ENCODE assay signal across 22 cellular contexts in the genomic region with DNA sequence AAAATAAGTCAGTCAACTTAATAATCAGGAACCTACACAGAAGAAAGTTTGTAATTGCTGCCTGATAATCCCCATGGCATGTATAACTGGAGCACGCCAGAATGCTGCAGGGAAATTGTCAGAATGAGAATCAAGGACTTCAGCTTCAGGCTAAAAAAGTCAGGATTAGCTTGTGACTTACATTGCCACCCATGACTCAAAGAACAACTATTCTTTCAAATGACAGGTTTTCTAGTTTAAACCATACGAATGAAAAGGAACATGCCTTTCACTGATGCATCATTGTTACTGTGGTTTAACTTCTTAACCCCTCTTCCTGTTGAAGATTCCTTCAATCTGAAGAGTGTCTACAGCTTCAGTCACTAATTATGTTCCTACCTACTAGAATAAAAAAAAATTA.
DNase-seq lines count a peak whose midpoint lies in the region; ATAC-seq and TF ChIP-seq lines count a peak whose summit lies in the region.
"Had no signal": no experiment of that assay in that cellular context is flagged by ENCODE, and none has a peak within 500 bp of the region (broad histone marks: within the 10 kb centered on the region; RNA-seq: fewer than 3 reads in every experiment).

No MANE protein-coding gene starts in this region.

- H3K36me3 ChIP-seq in adipocyte (ENCODE audit: control insufficient read depth, insufficient read depth, low read length, severe bottlenecking) (no peaks in the 10 kb centered on the region), hepatocyte (replicated peaks; ENCODE audit: insufficient read depth, low read depth) (no peaks in the 10 kb centered on the region), MG63 (no peaks in the 10 kb centered on the region), H7 (replicated peaks; ENCODE audit: control insufficient read depth, insufficient read depth, low read length) (no peaks in the 10 kb centered on the region)
- H3K36me3 ChIP-seq: lower lobe of right lung, right lobe of liver, upper lobe of left lung had no signal

- CTCF ChIA-PET in activated CD8-positive, alpha-beta T cell treated with anti-CD3 and anti-CD28 coated beads for 36 hours (lab: Charles Lee): no interaction called here

- H3K9me3 Mint-ChIP-seq in activated CD8-positive, alpha-beta T cell treated with anti-CD3 and anti-CD28 coated beads for 36 hours: no peaks in the 10 kb centered on the region
- H3K9me3 Mint-ChIP-seq: activated naive CD4-positive, alpha-beta T cell treated with anti-CD3 and anti-CD28 coated beads, Interleukin-2, amount 50 U/mL, for 24 hours; nephron progenitor cell; T-helper 1 cell treated with Interleukin-12 subunit alpha and Interleukin-12 subunit beta and Interleukin-4 antibody, amounts not matched to agents 30 μg/mL and 1 μg/mL, for 36 hours had no signal

- intact Hi-C loops in activated CD8-positive, alpha-beta T cell treated with anti-CD3 and anti-CD28 coated beads for 36 hours (cut with micrococcal nuclease): no loop called here

- H3K27me3 Mint-ChIP-seq in activated CD8-positive, alpha-beta T cell treated with anti-CD3 and anti-CD28 coated beads for 36 hours: no peaks in the 10 kb centered on the region
- H3K27me3 Mint-ChIP-seq: activated naive CD4-positive, alpha-beta T cell treated with anti-CD3 and anti-CD28 coated beads, Interleukin-2, amount 50 U/mL, for 24 hours had no signal

- POLR2A ChIA-PET in activated CD8-positive, alpha-beta T cell treated with anti-CD3 and anti-CD28 coated beads for 36 hours (lab: Charles Lee): no interaction called here

- 53% methylated on average over 2 of the region's 2 CpGs for WGBS in hepatocyte (ENCODE audit: low lambda C conversion rate, missing lambda C conversion rate)

- no peak overlapping the region for H3K9ac ChIP-seq in adipocyte (ENCODE audit: low read length)
- H3K9ac ChIP-seq: KMS-11 had no signal

- H3K27ac Mint-ChIP-seq in activated CD8-positive, alpha-beta T cell treated with anti-CD3 and anti-CD28 coated beads for 36 hours: no peak overlapping the region
- H3K27ac Mint-ChIP-seq: activated naive CD4-positive, alpha-beta T cell treated with anti-CD3 and anti-CD28 coated beads, Interleukin-2, amount 50 U/mL, for 24 hours; nephron progenitor cell; stimulated activated effector memory CD8-positive, alpha-beta T cell treated with anti-CD3 and anti-CD28 coated beads, Interleukin-12 subunit alpha, Interleukin-12 subunit beta, amount 100 ng/mL, for 72 hours; T-helper 1 cell treated with Interleukin-12 subunit alpha and Interleukin-12 subunit beta and Interleukin-4 antibody, amounts not matched to agents 30 μg/mL and 1 μg/mL, for 36 hours had no signal

- no peaks in the 10 kb centered on the region for H3K79me2 ChIP-seq in hepatocyte

- no peaks in the 10 kb centered on the region for H3K36me3 Mint-ChIP-seq in activated CD8-positive, alpha-beta T cell treated with anti-CD3 and anti-CD28 coated beads for 36 hours (ENCODE audit: low read depth)
- H3K36me3 Mint-ChIP-seq: activated naive CD4-positive, alpha-beta T cell treated with anti-CD3 and anti-CD28 coated beads, Interleukin-2, amount 50 U/mL, for 24 hours; stimulated activated effector memory CD8-positive, alpha-beta T cell treated with anti-CD3 and anti-CD28 coated beads, Interleukin-12 subunit alpha, Interleukin-12 subunit beta, amount 100 ng/mL, for 72 hours had no signal

- no peak overlapping the region for H3K4me3 Mint-ChIP-seq in activated CD8-positive, alpha-beta T cell treated with anti-CD3 and anti-CD28 coated beads for 36 hours
- H3K4me3 Mint-ChIP-seq: activated naive CD4-positive, alpha-beta T cell treated with anti-CD3 and anti-CD28 coated beads, Interleukin-2, amount 50 U/mL, for 24 hours; nephron progenitor cell; stimulated activated effector memory CD8-positive, alpha-beta T cell treated with anti-CD3 and anti-CD28 coated beads, Interleukin-12 subunit alpha, Interleukin-12 subunit beta, amount 100 ng/mL, for 72 hours; T-helper 1 cell treated with Interleukin-12 subunit alpha and Interleukin-12 subunit beta and Interleukin-4 antibody, amounts not matched to agents 30 μg/mL and 1 μg/mL, for 36 hours had no signal

- H2AFZ ChIP-seq in hepatocyte: no peak overlapping the region

- H3K4me1 ChIP-seq in adipocyte (ENCODE audit: control insufficient read depth, insufficient read depth, low read length) (no peaks in the 10 kb centered on the region), hepatocyte (ENCODE audit: insufficient read depth) (no peaks in the 10 kb centered on the region)
- H3K4me1 ChIP-seq: A549, lower lobe of right lung, right lobe of liver, upper lobe of left lung had no signal

- no peaks in the 10 kb centered on the region for H3K4me1 Mint-ChIP-seq in activated CD8-positive, alpha-beta T cell treated with anti-CD3 and anti-CD28 coated beads for 36 hours (ENCODE audit: low read depth)
- H3K4me1 Mint-ChIP-seq: activated naive CD4-positive, alpha-beta T cell treated with anti-CD3 and anti-CD28 coated beads, Interleukin-2, amount 50 U/mL, for 24 hours; nephron progenitor cell; stimulated activated effector memory CD8-positive, alpha-beta T cell treated with anti-CD3 and anti-CD28 coated beads, Interleukin-12 subunit alpha, Interleukin-12 subunit beta, amount 100 ng/mL, for 72 hours had no signal

- H3K4me3 ChIP-seq in adipocyte (ENCODE audit: low read length) (no peak overlapping the region), hepatocyte (no peak overlapping the region), MG63 (no peak overlapping the region), H7 (ENCODE audit: insufficient read depth, low read depth, low read length) (no peak overlapping the region)
- H3K4me3 ChIP-seq: A549, lower lobe of right lung, right lobe of liver, upper lobe of left lung had no signal

- TF ChIP-seq CTCF in hepatocyte (IDR thresholded peaks at IDR 0.05; ENCODE audit: poor library complexity): no peak
- TF ChIP-seq CTCF in activated CD8-positive, alpha-beta T cell treated with anti-CD3 and anti-CD28 coated beads for 36 hours (IDR thresholded peaks at IDR 0.05): no peak

- no peak overlapping the region for H3K27ac ChIP-seq in hepatocyte
- H3K27ac ChIP-seq: A549, KMS-11, lower lobe of right lung, right lobe of liver, upper lobe of left lung had no signal

- no peak for ATAC-seq in activated CD8-positive, alpha-beta T cell treated with anti-CD3 and anti-CD28 coated beads for 36 hours
- ATAC-seq: A549; lower lobe of right lung; right lobe of liver; stimulated activated effector memory CD8-positive, alpha-beta T cell treated with anti-CD3 and anti-CD28 coated beads, Interleukin-12 subunit alpha, Interleukin-12 subunit beta, amount 100 ng/mL, for 72 hours had no signal

- H3K27me3 ChIP-seq in adipocyte (replicated peaks; ENCODE audit: control insufficient read depth, insufficient read depth, low read length): no peaks in the 10 kb centered on the region
- no peaks in the 10 kb centered on the region for H3K27me3 ChIP-seq in hepatocyte
- no peaks in the 10 kb centered on the region for H3K27me3 ChIP-seq in MG63
- no peaks in the 10 kb centered on the region for H3K27me3 ChIP-seq in H7 (ENCODE audit: control insufficient read depth, insufficient read depth, low read length)
- H3K27me3 ChIP-seq: right lobe of liver, upper lobe of left lung had no signal

- DNase-seq in A172 (ENCODE audit: low spot score) (peak; percentile 10), HPDE6-E6E7 (ENCODE audit: extremely low spot score) (peak; percentile 39), adipocyte (ENCODE audit: low read depth) (peak; percentile 17), hepatocyte (ENCODE audit: low spot score) (peak; percentile 4), MG63 (no peak), H7 (no peak), OCI-M2 (lab: John Stamatoyannopoulos, UW; ENCODE audit: unreplicated experiment) (no peak)
- no peak for DNase-seq in activated CD8-positive, alpha-beta T cell treated with anti-CD3 and anti-CD28 coated beads for 36 hours
- DNase-seq: cerebellar nuclear complex; erythroblast; lower lobe of right lung; NCI-H146; NCI-H446 treated with DMSO at 0.1 percent for 48 hours; nephron progenitor cell; right lobe of liver; stimulated activated CD4-positive, alpha-beta T cell treated with anti-CD3 and anti-CD28 coated beads, Interleukin-4, amount 100 ng/mL, for 4 hours; upper lobe of left lung had no signal

- H3K9me2 ChIP-seq in hepatocyte (replicated peaks; ENCODE audit: insufficient read depth): no peaks in the 10 kb centered on the region

- H3K9me3 ChIP-seq in adipocyte (ENCODE audit: control insufficient read depth, low read length) (no peaks in the 10 kb centered on the region), hepatocyte (ENCODE audit: low read depth) (no peaks in the 10 kb centered on the region), MG63 (no peaks in the 10 kb centered on the region)
- H3K9me3 ChIP-seq: A549, lower lobe of right lung, right lobe of liver, upper lobe of left lung had no signal

- H4K20me1 ChIP-seq in hepatocyte (ENCODE audit: insufficient read depth, poor library complexity, severe bottlenecking): no peaks in the 10 kb centered on the region

- H3K4me2 ChIP-seq in hepatocyte: no peak overlapping the region
- H3K4me2 ChIP-seq: A549, KMS-11 had no signal

Comparison
In these comparisons a context has a peak if more than half of its experiments do, and no peak if none do; other contexts are left out.
1. DNase-seq: peak in A172 (single experiment), HPDE6-E6E7 (single experiment), adipocyte (single experiment) and hepatocyte (single experiment); none in MG63 (single experiment), H7 (single experiment), OCI-M2 (single experiment) and activated CD8-positive, alpha-beta T cell treated with anti-CD3 and anti-CD28 coated beads for 36 hours (single experiment).